18 cellular contexts compared by ENCODE assay signal in the genomic region with DNA sequence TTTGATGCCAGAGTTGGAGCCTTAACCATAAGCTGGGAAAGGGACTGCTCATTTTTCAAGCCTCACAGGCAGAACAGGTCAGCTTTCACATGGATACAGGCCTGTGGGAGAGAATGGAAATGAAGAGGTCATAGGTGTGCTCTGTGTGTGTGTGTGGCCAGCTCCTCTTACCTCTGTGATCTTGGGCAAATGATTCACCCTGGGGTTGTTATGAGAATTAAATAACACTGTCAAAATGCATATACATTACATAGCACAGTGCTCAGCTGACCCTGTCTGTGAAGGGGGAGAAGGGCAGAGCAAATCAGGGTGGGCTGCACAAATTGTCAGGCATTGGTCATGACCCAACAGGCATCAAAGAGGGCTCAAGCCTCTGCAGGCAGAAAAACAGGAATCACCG.
A peak's percentile ranks its signal among the peaks of the same experiment; 100 is the strongest.
DNase-seq lines count a peak whose midpoint lies in the region; ATAC-seq and TF ChIP-seq lines count a peak whose summit lies in the region.
"Had no signal": no experiment of that assay in that cellular context is flagged by ENCODE, and none has a peak within 500 bp of the region (broad histone marks: within the 10 kb centered on the region; RNA-seq: fewer than 3 reads in every experiment).

No MANE protein-coding gene starts in this region.

- no peak overlapping the region for H4K91ac ChIP-seq in IMR-90 (ENCODE audit: insufficient read depth, low read depth, low read length)

- POLR2A ChIA-PET in IMR-90 (lab: Charles Lee; ENCODE audit: unreplicated experiment), result no interaction called here
- POLR2A ChIA-PET in SK-N-SH (lab: Yijun Ruan, JAX), result interaction anchor here (1.2 to 1.3 kb wide), 2 partner anchors 10 to 50 kb away, joined by 3 to 4 read pairs; no protein-coding TSS in a partner anchor

- H3K4me1 ChIP-seq in IMR-90 (ENCODE audit: control insufficient read depth, insufficient read depth, low read length) (peaks cover 5% of the 10 kb centered on the region; the same call in 1 of the 2 replicates), SK-N-SH (ENCODE audit: control insufficient read depth in 1 of 2, insufficient read depth in 2 of 2, low read depth in 1 of 2, low read length in 1 of 2) (peaks cover 0 to 65% of the 10 kb centered on the region in 2 experiments; a peak in 3 of 4 replicates), esophagus muscularis mucosa (peaks cover 0 to 2% (median under 1%) of the 10 kb centered on the region in 4 donors)

- ATAC-seq in IMR-90 (ENCODE audit: low read depth), result peak; percentile 56; the same call in 1 of the 2 replicates
- ATAC-seq in activated naive CD4-positive, alpha-beta T cell treated with anti-CD3 and anti-CD28 coated beads, Interleukin-2, amount 50 U/mL, for 72 hours, result no peak
- ATAC-seq: HCT116 had no signal

- no peak overlapping the region for H3K56ac ChIP-seq in IMR-90 (ENCODE audit: extremely low read depth, insufficient read depth, low read length)

- H3K36me3 Mint-ChIP-seq in type B pancreatic cell, result peaks cover 14% of the 10 kb centered on the region
- no peaks in the 10 kb centered on the region for H3K36me3 Mint-ChIP-seq in activated naive CD4-positive, alpha-beta T cell treated with anti-CD3 and anti-CD28 coated beads, Interleukin-2, amount 50 U/mL, for 72 hours
- H3K36me3 Mint-ChIP-seq: CD4-positive, alpha-beta memory T cell had no signal

- H3K79me1 ChIP-seq in IMR-90 (ENCODE audit: low read depth in 1 of 2, low read length in 2 of 2), result no peaks in the 10 kb centered on the region

- no peak overlapping the region for H3K4me2 ChIP-seq in IMR-90 (ENCODE audit: low read depth, low read length)
- H3K4me2 ChIP-seq in SK-N-SH, result no peak overlapping the region

- intact Hi-C loops in IMR-90 (cut with micrococcal nuclease), result no loop called here
- intact Hi-C loops in esophagus muscularis mucosa (cut with DNase I), result loop anchor here (10.0 kb wide), 1 partner anchor 106 kb away; no protein-coding TSS in a partner anchor

- H3K27ac ChIP-seq in IMR-90 (ENCODE audit: insufficient read depth, low read length), result no peak overlapping the region
- H3K27ac ChIP-seq in SK-N-SH (ENCODE audit: low read depth in 2 of 2, low read length in 1 of 2), result peak overlapping the region in 1 of 2 experiments; percentile 95; a peak in 3 of 4 replicates
- H3K27ac ChIP-seq in esophagus muscularis mucosa (replicated peaks in 1 of 4), result no peak overlapping the region
- H3K27ac ChIP-seq: GM23248 had no signal

- H4K5ac ChIP-seq in IMR-90 (ENCODE audit: low read depth, low read length), result no peak overlapping the region; the same call in 1 of the 2 replicates

- no TSS peak for BruUV-seq in IMR-90 (replicated peaks; lab: Mats Ljungman, UMichigan)

- no peak overlapping the region for H3K23ac ChIP-seq in IMR-90 (ENCODE audit: low read depth, low read length)

- H2BK120ac ChIP-seq in IMR-90 (ENCODE audit: low read depth, low read length), result no peak overlapping the region

- H3K18ac ChIP-seq in IMR-90 (ENCODE audit: low read depth, low read length), result no peak overlapping the region

- H3K36me3 ChIP-seq in IMR-90 (ENCODE audit: control insufficient read depth, insufficient read depth, low read length), result peaks cover 1% of the 10 kb centered on the region; the same call in 1 of the 2 replicates
- no peaks in the 10 kb centered on the region for H3K36me3 ChIP-seq in SK-N-SH (replicated peaks in 1 of 2; ENCODE audit: control insufficient read depth in 1 of 2, insufficient read depth in 2 of 2, low read length in 1 of 2)
- H3K36me3 ChIP-seq in esophagus muscularis mucosa, result no peaks in the 10 kb centered on the region

- H2AFZ ChIP-seq in IMR-90 (replicated peaks; ENCODE audit: low read length, poor library complexity), result no peak overlapping the region
- H2AFZ ChIP-seq in SK-N-SH (ENCODE audit: low read depth), result no peak overlapping the region
- H2AFZ ChIP-seq: GM23248 had no signal

- no peak overlapping the region for H2BK15ac ChIP-seq in IMR-90 (ENCODE audit: low read depth, low read length)

- TF ChIP-seq EP300 in SK-N-SH (IDR thresholded peaks at IDR 0.05; ENCODE audit: borderline replicate concordance in 1 of 2, low read depth in 1 of 2, low read length in 1 of 2), result peak in 1 of 2 experiments; percentile 31; a peak in 1 of 4 replicates
- TF ChIP-seq EP300 in esophagus muscularis mucosa (IDR thresholded peaks at IDR 0.05), result no peak

- TF ChIP-seq CTCF in IMR-90 (conservative IDR thresholded peaks at IDR 0.05; ENCODE audit: low read depth, low read length) (no peak), SK-N-SH (IDR thresholded peaks at IDR 0.05) (no peak), type B pancreatic cell (conservative IDR thresholded peaks at IDR 0.05) (no peak), esophagus muscularis mucosa (IDR thresholded peaks at IDR 0.05) (no peak)

- dilution Hi-C loops in IMR-90 (cut with HindIII; ENCODE audit: low sequenced_read_pairs, unreplicated experiment), result no loop called here

- no peak overlapping the region for H2BK5ac ChIP-seq in IMR-90 (ENCODE audit: low read depth, low read length, poor library complexity, severe bottlenecking)

- peak overlapping the region; percentile 35 for H3K27ac Mint-ChIP-seq in type B pancreatic cell
- H3K27ac Mint-ChIP-seq in activated naive CD4-positive, alpha-beta T cell treated with anti-CD3 and anti-CD28 coated beads, Interleukin-2, amount 50 U/mL, for 72 hours, result peak overlapping the region in 1 of 2 donors; percentile 87
- H3K27ac Mint-ChIP-seq: CD4-positive, alpha-beta memory T cell; H9 had no signal

- no peak overlapping the region for H2BK20ac ChIP-seq in IMR-90 (ENCODE audit: low read depth, low read length)

- no peak overlapping the region for H2AK9ac ChIP-seq in IMR-90 (replicated peaks; ENCODE audit: low read depth, low read length, poor library complexity)

- peak overlapping the region; percentile 1 for H3K4me3 Mint-ChIP-seq in type B pancreatic cell
- H3K4me3 Mint-ChIP-seq: CD4-positive, alpha-beta memory T cell; H9 had no signal

- peak; percentile 77 for DNase-seq in IMR-90
- DNase-seq in SK-N-SH, result peak; percentile 49
- DNase-seq in left kidney (ENCODE audit: low read depth, low spot score), result peak; percentile 87
- no peak for DNase-seq in type B pancreatic cell (ENCODE audit: extremely low spot score, unreplicated experiment)
- no peak for DNase-seq in NCI-H1694 treated with DMSO at 0.1 percent for 48 hours (lab: John Stamatoyannopoulos, UW)
- DNase-seq in esophagus muscularis mucosa (ENCODE audit: extremely low spot score), result no peak
- no peak for DNase-seq in amygdala (lab: John Stamatoyannopoulos, UW)
- DNase-seq in activated naive CD4-positive, alpha-beta T cell treated with anti-CD3 and anti-CD28 coated beads, Interleukin-2, amount 50 U/mL, for 72 hours (ENCODE audit: low spot score in 2 of 2), result no peak
- DNase-seq: C1 segment of cervical spinal cord; Calu3; CD4-positive, alpha-beta memory T cell; COR-L47; DMS53; DMS79 treated with DMSO at 0.1 percent for 48 hours; GF-D8; GM23248; H9 had no signal

- no peaks in the 10 kb centered on the region for H3K27me3 ChIP-seq in IMR-90 (ENCODE audit: control insufficient read depth, insufficient read depth, low read length)
- H3K27me3 ChIP-seq in SK-N-SH (ENCODE audit: insufficient read depth), result no peaks in the 10 kb centered on the region
- H3K27me3 ChIP-seq in esophagus muscularis mucosa, result no peaks in the 10 kb centered on the region

- no peak overlapping the region; the same call in 1 of the 2 replicates for H2AK5ac ChIP-seq in IMR-90 (ENCODE audit: low read depth, low read length)

- CTCF ChIA-PET in IMR-90 (lab: Yijun Ruan, JAX) (no interaction called here), SK-N-SH (lab: Yijun Ruan, JAX) (interaction anchor here (0.8 to 3.1 kb wide), 10 partner anchors 9 to 423 kb away, joined by 3 to 16 read pairs (median 4); no protein-coding TSS in a partner anchor)

- no peak for TF ChIP-seq RAD21 in IMR-90 (IDR thresholded peaks at IDR 0.05; ENCODE audit: low read length)
- TF ChIP-seq RAD21 in SK-N-SH (IDR thresholded peaks at IDR 0.05; ENCODE audit: low read length), result no peak

- 0 out of 2 replicates have a peak overlapping the region, but pooled peaks have one; percentile 2 for H3K4ac ChIP-seq in IMR-90 (ENCODE audit: low read depth, low read length)

- 100% methylated on average over 1 of the region's 1 CpG; no CpG with 5 or more reads in 1 of the 2 experiments for WGBS in IMR-90 (ENCODE audit: extremely low coverage in 2 of 2, insufficient read length in 1 of 2), 2 experiments
- WGBS in SK-N-SH (ENCODE audit: low lambda C conversion rate), result 91% methylated on average over 1 of the region's 1 CpG
- WGBS in esophagus muscularis mucosa, result 100% methylated on average over 1 of the region's 1 CpG

- no peaks in the 10 kb centered on the region for H3K27me3 Mint-ChIP-seq in type B pancreatic cell

- H3K4me1 Mint-ChIP-seq in type B pancreatic cell (ENCODE audit: unreplicated experiment), result peaks cover 60% of the 10 kb centered on the region

- H3K9me3 Mint-ChIP-seq in type B pancreatic cell, result no peaks in the 10 kb centered on the region
- no peaks in the 10 kb centered on the region for H3K9me3 Mint-ChIP-seq in activated naive CD4-positive, alpha-beta T cell treated with anti-CD3 and anti-CD28 coated beads, Interleukin-2, amount 50 U/mL, for 72 hours
- H3K9me3 Mint-ChIP-seq: CD4-positive, alpha-beta memory T cell; H9 had no signal

- no peak for TF ChIP-seq POLR2A in IMR-90 (IDR thresholded peaks at IDR 0.05; ENCODE audit: low read depth, low read length)
- no peak for TF ChIP-seq POLR2A in esophagus muscularis mucosa (IDR thresholded peaks at IDR 0.05; ENCODE audit: low read depth)

- H3K4me3 ChIP-seq in IMR-90 (ENCODE audit: insufficient read depth, low read depth, low read length) (no peak overlapping the region), SK-N-SH (ENCODE audit: low read depth in 2 of 2, low read length in 1 of 2) (no peak overlapping the region), esophagus muscularis mucosa (no peak overlapping the region)
- H3K4me3 ChIP-seq: GM23248 had no signal

- H4K20me1 ChIP-seq in IMR-90 (ENCODE audit: insufficient read depth, low read length) (no peaks in the 10 kb centered on the region), SK-N-SH (ENCODE audit: insufficient read depth) (no peaks in the 10 kb centered on the region)

- peaks cover 5% of the 10 kb centered on the region; the same call in 1 of the 2 replicates for H3K9me1 ChIP-seq in IMR-90 (ENCODE audit: insufficient read depth, low read length)

- no peaks in the 10 kb centered on the region for H3F3A ChIP-seq in SK-N-SH (replicated peaks; ENCODE audit: insufficient read depth)

- H3K9ac ChIP-seq in IMR-90 (ENCODE audit: low read depth, low read length), result no peak overlapping the region
- no peak overlapping the region for H3K9ac ChIP-seq in SK-N-SH
- H3K9ac ChIP-seq: GM23248 had no signal

- no peaks in the 10 kb centered on the region for H3K79me2 ChIP-seq in SK-N-SH (ENCODE audit: insufficient read depth)

- in situ Hi-C loops in IMR-90 (cut with MboI; ENCODE audit: low sequenced_read_pairs), result no loop called here

- H3K9me3 ChIP-seq in IMR-90 (ENCODE audit: control insufficient read depth, insufficient read depth, low read length) (no peaks in the 10 kb centered on the region), SK-N-SH (no peaks in the 10 kb centered on the region), esophagus muscularis mucosa (no peaks in the 10 kb centered on the region)

- H4K8ac ChIP-seq in IMR-90 (ENCODE audit: low read depth in 2 of 2, low read length in 2 of 2), result no peak overlapping the region

- H3K9me2 ChIP-seq in SK-N-SH, result no peaks in the 10 kb centered on the region

- no peak overlapping the region for H3K14ac ChIP-seq in IMR-90 (replicated peaks; ENCODE audit: low read depth, low read length)

TF ChIP-seq in SK-N-SH, 30 proteins besides CTCF, POLR2A, EP300 and RAD21 (continues in another document):
- no peak for TF ChIP-seq MXI1 (IDR thresholded peaks at IDR 0.05; ENCODE audit: low read depth, low read length)

Comparison
In these comparisons a context has a peak if more than half of its experiments do, and no peak if none do; other contexts are left out.
1. DNase-seq: peak in IMR-90 (single experiment), SK-N-SH (single experiment) and left kidney (single experiment); none in type B pancreatic cell (single experiment), NCI-H1694 treated with DMSO at 0.1 percent for 48 hours (single experiment), esophagus muscularis mucosa (single experiment), amygdala (0 of 56) and activated naive CD4-positive, alpha-beta T cell treated with anti-CD3 and anti-CD28 coated beads, Interleukin-2, amount 50 U/mL, for 72 hours (0 of 2).